In the genomic region with DNA sequence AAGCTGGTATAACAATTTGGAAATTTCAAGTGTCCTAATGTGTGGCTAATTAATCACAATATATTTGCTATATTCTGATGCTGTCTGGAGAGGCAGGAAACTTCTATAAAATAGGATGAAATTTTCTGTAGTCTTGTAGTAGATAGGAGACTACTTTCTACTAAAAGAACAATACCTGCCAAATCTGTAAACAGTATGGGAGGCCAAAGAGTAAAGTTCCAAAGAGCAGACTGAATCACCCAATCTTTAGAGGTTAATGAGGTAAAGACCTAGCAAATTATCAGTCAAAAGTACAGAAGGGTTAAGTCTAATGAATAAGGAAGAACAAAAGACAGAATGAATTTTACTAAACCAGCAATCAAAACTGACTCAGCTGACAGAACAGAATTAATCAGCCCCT, we compare ENCODE assay signal across 8 cellular contexts. TPM values are rescaled to one million over a fixed set of nuclear protein-coding genes. Genes with fewer than 3 reads are reported as not detected.
"Had no signal": no experiment of that assay in that cellular context is flagged by ENCODE, and none has a peak within 500 bp of the region (broad histone marks: within the 10 kb centered on the region; RNA-seq: fewer than 3 reads in every experiment).

No MANE protein-coding gene starts in this region.

- H3K4me3 ChIP-seq: GM12878 had no signal

- ATAC-seq: GM12878 had no signal

- FAIRE-seq: GM12878, GM12891, GM12892, GM18507, GM19239 had no signal

- DNase-seq: GDM1, GF-D8 had no signal

RNA-seq across cellular contexts. Expression of a gene that starts 52.4 kb away (rescaled TPM):
- total RNA-seq: G401, GM12878 had no signal
- polyA plus RNA-seq: GM12878 had no signal
